Comparison of ENCODE assay signal across 24 cellular contexts in genomic region chr15:45037936-45038335, GRCh38.
"Had no signal": no experiment of that assay in that cellular context is flagged by ENCODE, and none has a peak within 500 bp of the region (broad histone marks: within the 10 kb centered on the region; RNA-seq: fewer than 3 reads in every experiment).

No MANE protein-coding gene starts in this region.

- H3K4me1 Mint-ChIP-seq: activated T-helper 17 cell treated with anti-CD3 and anti-CD28 coated beads, Interleukin-2, amount 50 U/mL, for 72 hours; mesothelial cell of epicardium; WTC11 had no signal

- H3K9ac ChIP-seq: parathyroid adenoma had no signal

- ATAC-seq: activated CD8-positive, alpha-beta T cell treated with anti-CD3 and anti-CD28 coated beads for 36 hours; activated T-cell treated with anti-CD3 and anti-CD28 coated beads, Interleukin-2, amount 50 U/mL, for 4 hours; activated T-helper 17 cell treated with anti-CD3 and anti-CD28 coated beads, Interleukin-2, amount 50 U/mL, for 72 hours; stimulated activated naive CD8-positive, alpha-beta T cell treated with anti-CD3 and anti-CD28 coated beads, Interleukin-15, Interleukin-2, amounts not matched to agents 100 U/mL and 50 U/mL, for 24 hours had no signal

- H3K27ac Mint-ChIP-seq: activated CD8-positive, alpha-beta T cell treated with anti-CD3 and anti-CD28 coated beads for 36 hours; activated naive CD4-positive, alpha-beta T cell treated with anti-CD3 and anti-CD28 coated beads, Interleukin-2, amount 50 U/mL, for 24 hours; activated T-helper 17 cell treated with anti-CD3 and anti-CD28 coated beads, Interleukin-2, amount 50 U/mL, for 72 hours; mesothelial cell of epicardium; WTC11 had no signal

- H3K4me1 ChIP-seq: parathyroid adenoma had no signal

- H3K27ac ChIP-seq: cardiac muscle cell, coronary artery, dorsolateral prefrontal cortex, gastroesophageal sphincter, parathyroid adenoma, spleen, thoracic aorta, upper lobe of left lung, vagina had no signal

- DNase-seq: activated CD4-positive, alpha-beta T cell treated with anti-CD3 and anti-CD28 coated beads, Interleukin-2, amount 50 U/mL, for 1 hour; activated CD8-positive, alpha-beta T cell treated with anti-CD3 and anti-CD28 coated beads for 36 hours; activated T-cell treated with anti-CD3 and anti-CD28 coated beads, Interleukin-2, amount 50 U/mL, for 4 hours; cerebellar nuclear complex; dorsolateral prefrontal cortex; effector memory CD4-positive, alpha-beta T cell; erythroblast; hippocampal formation; naive thymus-derived CD4-positive, alpha-beta T cell; right cardiac atrium; spleen; stimulated activated naive CD8-positive, alpha-beta T cell treated with anti-CD3 and anti-CD28 coated beads, Interleukin-15, Interleukin-2, amounts not matched to agents 100 U/mL and 50 U/mL, for 24 hours; T-helper 2 cell; upper lobe of left lung had no signal

- H3K9me3 Mint-ChIP-seq: activated CD8-positive, alpha-beta T cell treated with anti-CD3 and anti-CD28 coated beads for 36 hours; activated naive CD4-positive, alpha-beta T cell treated with anti-CD3 and anti-CD28 coated beads, Interleukin-2, amount 50 U/mL, for 24 hours; activated T-cell treated with anti-CD3 and anti-CD28 coated beads, Interleukin-2, amount 50 U/mL, for 4 hours; activated T-helper 17 cell treated with anti-CD3 and anti-CD28 coated beads, Interleukin-2, amount 50 U/mL, for 72 hours; mesothelial cell of epicardium; WTC11 had no signal

- H3K36me3 ChIP-seq: cardiac muscle cell, spleen, thoracic aorta, upper lobe of left lung, vagina had no signal

- H3K9me3 ChIP-seq: gastroesophageal sphincter, spleen, thoracic aorta, upper lobe of left lung, vagina had no signal

- H3K4me3 Mint-ChIP-seq: activated CD8-positive, alpha-beta T cell treated with anti-CD3 and anti-CD28 coated beads for 36 hours; activated naive CD4-positive, alpha-beta T cell treated with anti-CD3 and anti-CD28 coated beads, Interleukin-2, amount 50 U/mL, for 24 hours; activated T-cell treated with anti-CD3 and anti-CD28 coated beads, Interleukin-2, amount 50 U/mL, for 4 hours; activated T-helper 17 cell treated with anti-CD3 and anti-CD28 coated beads, Interleukin-2, amount 50 U/mL, for 72 hours; mesothelial cell of epicardium; naive thymus-derived CD4-positive, alpha-beta T cell; WTC11 had no signal

- H3K27me3 ChIP-seq: cardiac muscle cell, dorsolateral prefrontal cortex, gastroesophageal sphincter, spleen, upper lobe of left lung, vagina had no signal

- H3K4me3 ChIP-seq: cardiac muscle cell, coronary artery, gastroesophageal sphincter, spleen, thoracic aorta, upper lobe of left lung, vagina had no signal

- H3K27me3 Mint-ChIP-seq: activated CD8-positive, alpha-beta T cell treated with anti-CD3 and anti-CD28 coated beads for 36 hours; activated naive CD4-positive, alpha-beta T cell treated with anti-CD3 and anti-CD28 coated beads, Interleukin-2, amount 50 U/mL, for 24 hours; activated T-helper 17 cell treated with anti-CD3 and anti-CD28 coated beads, Interleukin-2, amount 50 U/mL, for 72 hours had no signal
